Comparison of ENCODE assay signal across 25 cellular contexts in the genomic region with DNA sequence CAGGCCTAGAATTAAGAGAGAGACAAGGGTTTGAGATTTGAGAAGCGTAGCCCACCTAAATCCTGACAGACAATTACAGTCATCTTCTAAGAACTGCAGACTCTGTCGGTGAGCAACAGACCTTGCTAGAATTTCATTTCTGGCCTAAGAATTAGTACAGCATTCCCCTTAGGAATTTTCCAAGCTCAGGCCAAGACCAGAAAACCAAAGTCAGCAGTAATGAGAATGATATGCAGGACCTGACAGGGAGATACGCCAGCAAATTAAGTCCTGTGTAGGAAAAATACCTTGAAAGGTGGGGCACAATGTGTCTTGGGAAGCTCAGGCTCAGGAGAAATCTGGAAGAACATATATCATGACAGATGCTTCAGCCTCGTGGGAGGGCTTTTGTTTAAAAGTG. TPM values are rescaled to one million over a fixed set of nuclear protein-coding genes. Genes with fewer than 3 reads are reported as not detected.
DNase-seq lines count a peak whose midpoint lies in the region; ATAC-seq and TF ChIP-seq lines count a peak whose summit lies in the region.
"Had no signal": no experiment of that assay in that cellular context is flagged by ENCODE, and none has a peak within 500 bp of the region (broad histone marks: within the 10 kb centered on the region; RNA-seq: fewer than 3 reads in every experiment).

No MANE protein-coding gene starts in this region.

- H3K9me1 ChIP-seq in IMR-90 (ENCODE audit: insufficient read depth, low read length), result 0 out of 2 replicates have a peak, but pooled peaks cover 2% of the 10 kb centered on the region

- H3K4me1 ChIP-seq in IMR-90 (ENCODE audit: control insufficient read depth, insufficient read depth, low read length) (peaks cover 11% of the 10 kb centered on the region), hepatocyte (ENCODE audit: insufficient read depth) (peaks cover 10% of the 10 kb centered on the region), smooth muscle cell (ENCODE audit: low read depth) (peaks cover 8% of the 10 kb centered on the region)
- H3K4me1 ChIP-seq: BLaER1 treated with 17β-estradiol and CSF1 and Interleukin-3, amounts not matched to agents 10 nM and 100 nM had no signal

- no peak overlapping the region for H3K14ac ChIP-seq in IMR-90 (replicated peaks; ENCODE audit: low read depth, low read length)

- no peak overlapping the region for H2AFZ ChIP-seq in IMR-90 (replicated peaks; ENCODE audit: low read length, poor library complexity)
- H2AFZ ChIP-seq in hepatocyte, result no peak overlapping the region
- H2AFZ ChIP-seq in smooth muscle cell (ENCODE audit: low read depth), result no peak overlapping the region

- peaks cover 4% of the 10 kb centered on the region for H3K9me3 Mint-ChIP-seq in activated T-cell treated with anti-CD3 and anti-CD28 coated beads, Interleukin-2, amount 50 U/mL, for 4 hours

- no peak overlapping the region for H2BK120ac ChIP-seq in IMR-90 (ENCODE audit: low read depth, low read length)

- CTCF ChIA-PET in IMR-90 (lab: Yijun Ruan, JAX), result interaction anchor here (1.0 kb wide), 1 partner anchor 38 kb away, joined by 5 read pairs; no protein-coding TSS in a partner anchor
- CTCF ChIA-PET in RWPE1 (lab: Yijun Ruan, JAX), result no interaction called here

- H4K20me1 ChIP-seq in IMR-90 (ENCODE audit: insufficient read depth, low read length) (no peaks in the 10 kb centered on the region), hepatocyte (ENCODE audit: insufficient read depth, poor library complexity, severe bottlenecking) (no peaks in the 10 kb centered on the region), smooth muscle cell (ENCODE audit: low read depth) (no peaks in the 10 kb centered on the region)
- H4K20me1 ChIP-seq: BLaER1 treated with 17β-estradiol and CSF1 and Interleukin-3, amounts not matched to agents 10 nM and 100 nM had no signal

- no peaks in the 10 kb centered on the region for H3K79me2 ChIP-seq in hepatocyte
- H3K79me2 ChIP-seq in smooth muscle cell (ENCODE audit: low read depth), result no peaks in the 10 kb centered on the region

- no peak overlapping the region for H3K18ac ChIP-seq in IMR-90 (ENCODE audit: low read depth, low read length)

- in situ Hi-C loops in IMR-90 (cut with MboI; ENCODE audit: low sequenced_read_pairs), result no loop called here

- H4K91ac ChIP-seq in IMR-90 (ENCODE audit: insufficient read depth, low read depth, low read length), result no peak overlapping the region

- no CpG with 5 or more reads among the region's 4 CpGs for WGBS in IMR-90 (ENCODE audit: extremely low coverage in 2 of 2, insufficient read length in 1 of 2), 2 experiments
- 63% methylated on average over 4 of the region's 4 CpGs for WGBS in hepatocyte (ENCODE audit: low lambda C conversion rate, missing lambda C conversion rate)
- 54% methylated on average over 4 of the region's 4 CpGs for WGBS in smooth muscle cell (ENCODE audit: low lambda C conversion rate)

- H3K4me2 ChIP-seq in IMR-90 (ENCODE audit: low read depth, low read length) (no peak overlapping the region), hepatocyte (no peak overlapping the region), smooth muscle cell (peak overlapping the region; percentile 49)
- H3K4me2 ChIP-seq: BLaER1 treated with 17β-estradiol and CSF1 and Interleukin-3, amounts not matched to agents 10 nM and 100 nM had no signal

- H3K9me3 ChIP-seq in IMR-90 (ENCODE audit: control insufficient read depth, insufficient read depth, low read length), result no peaks in the 10 kb centered on the region
- no peaks in the 10 kb centered on the region for H3K9me3 ChIP-seq in hepatocyte (ENCODE audit: low read depth)
- H3K9me3 ChIP-seq in smooth muscle cell (replicated peaks; ENCODE audit: low read depth), result no peaks in the 10 kb centered on the region
- H3K9me3 ChIP-seq: BLaER1 treated with 17β-estradiol and CSF1 and Interleukin-3, amounts not matched to agents 10 nM and 100 nM; neutrophil had no signal

- H3K79me1 ChIP-seq in IMR-90 (ENCODE audit: low read depth in 1 of 2, low read length in 2 of 2), result no peaks in the 10 kb centered on the region

- H3K27ac ChIP-seq in IMR-90 (ENCODE audit: insufficient read depth, low read length) (no peak overlapping the region), hepatocyte (peak overlapping the region; percentile 8), smooth muscle cell (ENCODE audit: low read depth) (peak overlapping the region; percentile 47), RWPE1 (no peak overlapping the region)
- H3K27ac ChIP-seq: BLaER1 treated with 17β-estradiol and CSF1 and Interleukin-3, amounts not matched to agents 10 nM and 100 nM; neutrophil; SK-N-MC had no signal

- intact Hi-C loops in IMR-90 (cut with micrococcal nuclease), result no loop called here

- H3K36me3 ChIP-seq in IMR-90 (ENCODE audit: control insufficient read depth, insufficient read depth, low read length) (no peaks in the 10 kb centered on the region), hepatocyte (replicated peaks; ENCODE audit: insufficient read depth, low read depth) (no peaks in the 10 kb centered on the region), smooth muscle cell (ENCODE audit: low read depth) (no peaks in the 10 kb centered on the region)
- H3K36me3 ChIP-seq: BLaER1 treated with 17β-estradiol and CSF1 and Interleukin-3, amounts not matched to agents 10 nM and 100 nM; neutrophil had no signal

- H4K8ac ChIP-seq in IMR-90 (ENCODE audit: low read depth in 2 of 2, low read length in 2 of 2), result no peak overlapping the region

- no TSS peak for BruUV-seq in IMR-90 (replicated peaks; lab: Mats Ljungman, UMichigan)

- H3K9ac ChIP-seq in IMR-90 (ENCODE audit: low read depth, low read length), result no peak overlapping the region
- no peak overlapping the region for H3K9ac ChIP-seq in smooth muscle cell (ENCODE audit: low read depth)
- H3K9ac ChIP-seq: BLaER1 treated with 17β-estradiol and CSF1 and Interleukin-3, amounts not matched to agents 10 nM and 100 nM had no signal

- H3K4me3 ChIP-seq in IMR-90 (ENCODE audit: insufficient read depth, low read depth, low read length) (no peak overlapping the region), hepatocyte (no peak overlapping the region), smooth muscle cell (no peak overlapping the region)
- H3K4me3 ChIP-seq: BLaER1 treated with 17β-estradiol and CSF1 and Interleukin-3, amounts not matched to agents 10 nM and 100 nM; SK-N-MC had no signal

- no peak overlapping the region for H2BK5ac ChIP-seq in IMR-90 (ENCODE audit: low read depth, low read length, poor library complexity, severe bottlenecking)

- H2AK9ac ChIP-seq in IMR-90 (replicated peaks; ENCODE audit: low read depth, low read length, poor library complexity), result no peak overlapping the region

- H4K5ac ChIP-seq in IMR-90 (ENCODE audit: low read depth, low read length), result peak overlapping the region; percentile 76

- H3K36me3 Mint-ChIP-seq in activated T-cell treated with anti-CD3 and anti-CD28 coated beads, Interleukin-2, amount 50 U/mL, for 4 hours (ENCODE audit: insufficient read depth), result no peaks in the 10 kb centered on the region
- H3K36me3 Mint-ChIP-seq: stimulated activated effector memory CD8-positive, alpha-beta T cell treated with anti-CD3 and anti-CD28 coated beads, Interleukin-12 subunit alpha, Interleukin-12 subunit beta, amount 100 ng/mL, for 72 hours; type B pancreatic cell had no signal

- no peak for TF ChIP-seq RAD21 in IMR-90 (IDR thresholded peaks at IDR 0.05; ENCODE audit: low read length)

- H3F3A ChIP-seq in smooth muscle cell (ENCODE audit: low read depth), result peaks cover 5% of the 10 kb centered on the region

- DNase-seq in IMR-90 (no peak), astrocyte of the hippocampus (ENCODE audit: low read depth, low spot score) (peak; percentile 64), hepatocyte (ENCODE audit: low spot score) (no peak), smooth muscle cell (lab: John Stamatoyannopoulos, UW; ENCODE audit: unreplicated experiment) (no peak), RWPE1 (ENCODE audit: low spot score) (no peak)
- no peak for DNase-seq in activated T-cell treated with anti-CD3 and anti-CD28 coated beads, Interleukin-2, amount 50 U/mL, for 4 hours
- DNase-seq: activated T-cell treated with anti-CD3 and anti-CD28 coated beads, Interleukin-2, amount 50 U/mL, for 72 hours; DMS53; effector CD4-positive, alpha-beta T cell; glutamatergic neuron; KBM-7; naive B cell; NCI-H1092 treated with DMSO at 0.1 percent for 48 hours; NCI-H187 treated with DMSO at 0.1 percent for 48 hours; NCI-H524 treated with DMSO at 0.1 percent for 48 hours; NK-92 treated with Interleukin-12 subunit alpha and Interleukin-12 subunit beta, amount 100 ng/mL, for 24 hours; stimulated activated CD4-positive, alpha-beta T cell treated with anti-CD3 and anti-CD28 coated beads, Interleukin-15, amount 100 ng/mL, for 24 hours; T-helper 2 cell had no signal

- no peaks in the 10 kb centered on the region for H3K4me1 Mint-ChIP-seq in activated T-cell treated with anti-CD3 and anti-CD28 coated beads, Interleukin-2, amount 50 U/mL, for 4 hours (ENCODE audit: low read depth)
- H3K4me1 Mint-ChIP-seq: stimulated activated effector memory CD8-positive, alpha-beta T cell treated with anti-CD3 and anti-CD28 coated beads, Interleukin-12 subunit alpha, Interleukin-12 subunit beta, amount 100 ng/mL, for 72 hours had no signal

- H3K56ac ChIP-seq in IMR-90 (ENCODE audit: extremely low read depth, insufficient read depth, low read length), result no peak overlapping the region

- ATAC-seq in IMR-90 (ENCODE audit: low read depth) (no peak), GM21528 (IDR thresholded peaks at IDR 0.05; ENCODE audit: low FRiP score, unreplicated experiment) (no peak)
- no peak for ATAC-seq in activated T-cell treated with anti-CD3 and anti-CD28 coated beads, Interleukin-2, amount 50 U/mL, for 4 hours
- ATAC-seq: activated T-cell treated with anti-CD3 and anti-CD28 coated beads, Interleukin-2, amount 50 U/mL, for 72 hours; stimulated activated effector memory CD8-positive, alpha-beta T cell treated with anti-CD3 and anti-CD28 coated beads, Interleukin-12 subunit alpha, Interleukin-12 subunit beta, amount 100 ng/mL, for 72 hours had no signal

- no peaks in the 10 kb centered on the region for H3K27me3 ChIP-seq in IMR-90 (ENCODE audit: control insufficient read depth, insufficient read depth, low read length)
- H3K27me3 ChIP-seq in hepatocyte, result no peaks in the 10 kb centered on the region
- no peaks in the 10 kb centered on the region for H3K27me3 ChIP-seq in smooth muscle cell (ENCODE audit: low read depth)
- H3K27me3 ChIP-seq: BLaER1 treated with 17β-estradiol and CSF1 and Interleukin-3, amounts not matched to agents 10 nM and 100 nM; neutrophil had no signal

- H3K9me2 ChIP-seq in hepatocyte (replicated peaks; ENCODE audit: insufficient read depth), result no peaks in the 10 kb centered on the region

- no peak overlapping the region for H3K4ac ChIP-seq in IMR-90 (ENCODE audit: low read depth, low read length)

- POLR2A ChIA-PET in IMR-90 (lab: Charles Lee; ENCODE audit: unreplicated experiment), result no interaction called here
- POLR2A ChIA-PET in RWPE1 (lab: Yijun Ruan, JAX; ENCODE audit: low non-redundant PET), result no interaction called here

- no peak overlapping the region for H2AK5ac ChIP-seq in IMR-90 (ENCODE audit: low read depth, low read length)

- TF ChIP-seq POLR2A in IMR-90 (IDR thresholded peaks at IDR 0.05; ENCODE audit: low read depth, low read length), result no peak

- H3K23ac ChIP-seq in IMR-90 (ENCODE audit: low read depth, low read length), result no peak overlapping the region

- TF ChIP-seq CTCF in IMR-90 (conservative IDR thresholded peaks at IDR 0.05; ENCODE audit: low read depth, low read length) (no peak), hepatocyte (IDR thresholded peaks at IDR 0.05; ENCODE audit: poor library complexity) (no peak), smooth muscle cell (IDR thresholded peaks at IDR 0.05; ENCODE audit: borderline replicate concordance, insufficient read depth, poor library complexity, severe bottlenecking) (no peak), RWPE1 (conservative IDR thresholded peaks at IDR 0.05; ENCODE audit: low read depth) (no peak)

- H3K4me3 Mint-ChIP-seq in activated T-cell treated with anti-CD3 and anti-CD28 coated beads, Interleukin-2, amount 50 U/mL, for 4 hours, result no peak overlapping the region
- H3K4me3 Mint-ChIP-seq: activated T-cell treated with anti-CD3 and anti-CD28 coated beads, Interleukin-2, amount 50 U/mL, for 72 hours; brain; naive B cell; stimulated activated effector memory CD8-positive, alpha-beta T cell treated with anti-CD3 and anti-CD28 coated beads, Interleukin-12 subunit alpha, Interleukin-12 subunit beta, amount 100 ng/mL, for 72 hours; type B pancreatic cell had no signal

- no peaks in the 10 kb centered on the region for H3K27me3 Mint-ChIP-seq in activated T-cell treated with anti-CD3 and anti-CD28 coated beads, Interleukin-2, amount 50 U/mL, for 4 hours (ENCODE audit: low read depth)
- H3K27me3 Mint-ChIP-seq: brain, naive B cell, type B pancreatic cell had no signal

- H2BK15ac ChIP-seq in IMR-90 (ENCODE audit: low read depth, low read length), result no peak overlapping the region

- dilution Hi-C loops in IMR-90 (cut with HindIII; ENCODE audit: low sequenced_read_pairs, unreplicated experiment), result no loop called here

- H2BK20ac ChIP-seq in IMR-90 (ENCODE audit: low read depth, low read length), result no peak overlapping the region

RNA-seq across cellular contexts. Expression of a gene that starts 52.7 kb away (rescaled TPM):
- total RNA-seq in IMR-90 (2012; rRNA removed) (18.3 and 22.2 TPM in 2 replicates), hepatocyte (25.5 and 31.3 TPM in 2 replicates), smooth muscle cell (28.1 and 34.6 TPM in 2 replicates)
- polyA plus RNA-seq in IMR-90 (2012; rRNA removed) (26.8 and 27.2 TPM in 2 replicates), hepatocyte (26.8 and 28.0 TPM in 2 replicates), smooth muscle cell (23.2 and 33.0 TPM in 2 replicates)
- polyA plus RNA-seq in IMR-90 (2012; cell fraction: cytosol; rRNA removed), result 7.9 and 15.9 TPM in 2 replicates
- 11.7 and 13.3 TPM in 2 replicates for polyA plus RNA-seq in IMR-90 (2012; cell fraction: nucleus; rRNA removed; ENCODE audit: low replicate concordance)
- 10 to 100 TPM; 14.9 to 18.5 (median 15.8) TPM for total RNA-seq in activated T-cell treated with anti-CD3 and anti-CD28 coated beads, Interleukin-2, amount 50 U/mL, for 4 hours

RNA-seq across cellular contexts. Expression of a gene that starts 53.2 kb away (rescaled TPM):
- total RNA-seq in IMR-90 (2012; rRNA removed) (239 and 270 TPM in 2 replicates), hepatocyte (304 and 347 TPM in 2 replicates), smooth muscle cell (491 and 585 TPM in 2 replicates)
- polyA plus RNA-seq in IMR-90 (2012; rRNA removed) (112 and 150 TPM in 2 replicates), hepatocyte (280 and 288 TPM in 2 replicates), smooth muscle cell (446 and 452 TPM in 2 replicates)
- polyA plus RNA-seq in IMR-90 (2012; cell fraction: cytosol; rRNA removed), result 20.5 and 27.9 TPM in 2 replicates
- polyA plus RNA-seq in IMR-90 (2012; cell fraction: nucleus; rRNA removed; ENCODE audit: low replicate concordance), result 5.8 and 66.9 TPM in 2 replicates
- total RNA-seq in activated T-cell treated with anti-CD3 and anti-CD28 coated beads, Interleukin-2, amount 50 U/mL, for 4 hours, result 100 to 1,000 TPM; 174 to 192 (median 180) TPM

Comparison
In these comparisons a context has a peak if more than half of its experiments do, and no peak if none do; other contexts are left out.
1. H3K27ac ChIP-seq: peak in hepatocyte (single experiment) and smooth muscle cell (single experiment); none in IMR-90 (single experiment) and RWPE1 (single experiment).